Comparison of ENCODE assay signal across 2 cellular contexts in genomic region chr1:56025942-56026341, GRCh38.
A peak's percentile ranks its signal among the peaks of the same experiment; 100 is the strongest.
TF ChIP-seq lines count a peak whose summit lies in the region.

No MANE protein-coding gene starts in this region.

TF ChIP-seq in A549, 52 proteins besides CTCF, POLR2A, EP300 and RAD21:
- TF ChIP-seq FOSL2 (IDR thresholded peaks at IDR 0.05), result no peak
- peak; percentile 36; the same call in 1 of the 2 replicates for TF ChIP-seq FOSL2 (CRISPR knock-in tag; IDR thresholded peaks at IDR 0.05)
- no peak for TF ChIP-seq JUN (IDR thresholded peaks at IDR 0.05)

TF ChIP-seq in IMR-90, 13 proteins besides CTCF, POLR2A, EP300 and RAD21 (continued from another document):
- no peak for TF ChIP-seq USF2 (IDR thresholded peaks at IDR 0.05; ENCODE audit: low read depth, low read length)
- TF ChIP-seq NFE2L2 (IDR thresholded peaks at IDR 0.05; ENCODE audit: low read depth, low read length), result no peak
- TF ChIP-seq ELK1 (IDR thresholded peaks at IDR 0.05; ENCODE audit: borderline replicate concordance, low read depth, low read length), result no peak
- no peak for TF ChIP-seq SMC3 (IDR thresholded peaks at IDR 0.05; ENCODE audit: low read depth, low read length)
- TF ChIP-seq MAZ (IDR thresholded peaks at IDR 0.05; ENCODE audit: borderline replicate concordance, low read depth, low read length), result no peak
